Comparison of ENCODE assay signal across 8 cellular contexts in the genomic region with DNA sequence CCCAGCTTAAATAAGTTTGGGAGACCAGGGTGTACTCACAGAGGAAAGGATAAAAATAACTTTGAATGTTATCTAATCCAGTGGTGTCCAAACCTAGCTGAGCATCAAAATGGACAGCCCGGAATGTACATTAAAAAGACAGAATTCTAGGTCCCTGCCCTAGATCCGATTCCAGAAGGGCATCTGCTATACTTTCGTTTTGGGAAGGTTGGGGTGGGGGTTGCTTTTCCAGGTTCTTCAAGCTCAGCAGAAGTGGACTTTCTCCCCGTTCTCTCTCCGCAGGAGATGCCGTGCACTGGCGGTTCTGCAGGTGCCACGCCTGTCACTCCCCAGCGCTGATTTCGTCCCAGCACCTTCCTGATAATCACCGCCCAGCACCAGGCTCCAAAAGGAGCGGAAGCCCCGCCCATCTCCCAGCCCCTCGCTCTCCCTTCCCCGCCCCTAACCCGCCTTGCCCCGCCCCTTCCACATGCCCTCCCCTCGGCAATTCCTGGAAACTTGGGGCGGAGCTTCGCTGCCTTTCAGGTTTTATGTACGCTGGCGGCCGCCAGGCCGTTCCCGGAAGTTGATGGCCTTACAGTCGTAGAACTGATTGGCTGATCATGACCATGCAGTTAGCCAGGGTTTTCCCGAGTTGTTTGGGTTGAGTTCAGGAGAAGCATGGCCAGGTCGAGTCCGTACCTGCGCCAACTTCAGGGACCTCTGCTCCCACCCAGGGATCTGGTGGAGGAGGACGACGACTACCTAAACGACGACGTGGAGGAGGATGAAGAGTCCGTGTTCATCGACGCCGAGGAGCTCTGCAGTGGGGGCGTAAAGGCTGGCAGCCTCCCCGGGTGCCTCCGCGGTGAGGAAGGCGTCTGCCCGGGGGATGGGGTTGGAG. TPM values are rescaled to one million over a fixed set of nuclear protein-coding genes. Genes with fewer than 3 reads are reported as not detected.
DNase-seq lines count a peak whose midpoint lies in the region; ATAC-seq and TF ChIP-seq lines count a peak whose summit lies in the region.

A gene (plus strand): TSS at position 550 of the 883 bp plus-strand sequence. CDS start 111 bp downstream, at position 661.

- H3K9me3 Mint-ChIP-seq in activated naive CD4-positive, alpha-beta T cell treated with anti-CD3 and anti-CD28 coated beads, Interleukin-2, amount 50 U/mL, for 24 hours = no peaks in the 10 kb centered on the region

- peak; percentile 55 for TF ChIP-seq POLR2A in GM10847 (IDR thresholded peaks at IDR 0.05; ENCODE audit: extremely low read depth, insufficient read length)

- H3K27ac ChIP-seq in temporal lobe (ENCODE audit: low read depth, low read length) = peak within 1 kb of the TSS; percentile 62

- peaks cover 14% of the 10 kb centered on the region for H3K36me3 Mint-ChIP-seq in activated naive CD4-positive, alpha-beta T cell treated with anti-CD3 and anti-CD28 coated beads, Interleukin-2, amount 50 U/mL, for 24 hours

- H3K4me3 Mint-ChIP-seq in activated naive CD4-positive, alpha-beta T cell treated with anti-CD3 and anti-CD28 coated beads, Interleukin-2, amount 50 U/mL, for 24 hours = peak within 1 kb of the TSS; percentile 99

- peaks cover 60% of the 10 kb centered on the region for H3K4me1 Mint-ChIP-seq in activated naive CD4-positive, alpha-beta T cell treated with anti-CD3 and anti-CD28 coated beads, Interleukin-2, amount 50 U/mL, for 24 hours

- H3K27ac Mint-ChIP-seq in activated naive CD4-positive, alpha-beta T cell treated with anti-CD3 and anti-CD28 coated beads, Interleukin-2, amount 50 U/mL, for 24 hours = peak within 1 kb of the TSS; percentile 99

- no peaks in the 10 kb centered on the region for H3K27me3 Mint-ChIP-seq in activated naive CD4-positive, alpha-beta T cell treated with anti-CD3 and anti-CD28 coated beads, Interleukin-2, amount 50 U/mL, for 24 hours

- DNase-seq in NCI-H1105 (lab: John Stamatoyannopoulos, UW) = peak; percentile 98
- DNase-seq in SKM-1 (lab: John Stamatoyannopoulos, UW; ENCODE audit: unreplicated experiment) = peak; percentile 49
- peak; percentile 97 for DNase-seq in glomerular visceral epithelial cell (ENCODE audit: extremely low spot score)
- DNase-seq in occipital lobe (lab: John Stamatoyannopoulos, UW) = peak; percentile 94

- peak; percentile 95 for ATAC-seq in HG02642 (IDR thresholded peaks at IDR 0.05; ENCODE audit: poor library complexity, unreplicated experiment)

RNA-seq across cellular contexts. Expression of the gene that starts here (rescaled TPM):
- 9.0 TPM for total RNA-seq in occipital lobe
- 3.9 TPM for total RNA-seq in temporal lobe

Comparison
In these comparisons a context has a peak if more than half of its experiments do, and no peak if none do; other contexts are left out.
1. Peak in every context shown above with its lines: DNase-seq, ATAC-seq and H3K27ac ChIP-seq.